In genomic region chr13:20902438-20903163, GRCh38 we compare ENCODE assay signal across 1 cellular context.
TF ChIP-seq lines count a peak whose summit lies in the region.

Gene XPO4 (minus strand): TSS chr13:20902746. CDS start chr13:20902738, 8 bp downstream.

TF ChIP-seq in K562, 482 proteins besides CTCF, POLR2A, EP300 and RAD21 (continued from another document):
- TF ChIP-seq GTF2E2 (tag; IDR thresholded peaks at IDR 0.05), result no peak
- TF ChIP-seq ETS1 (conservative IDR thresholded peaks at IDR 0.05; ENCODE audit: control insufficient read depth, low read depth, low read length), result peak; percentile 46; the same call in 1 of the 2 replicates
- TF ChIP-seq RBM25 (IDR thresholded peaks at IDR 0.05; ENCODE audit: low read depth, low read length, severe bottlenecking), result peak; percentile 56
- 0 out of 2 replicates have a peak, but pooled peaks have one; percentile 14 for TF ChIP-seq GABPB1 (CRISPR knock-in tag; IDR thresholded peaks at IDR 0.05)
- no peak for TF ChIP-seq MYBL2 (IDR thresholded peaks at IDR 0.05; ENCODE audit: low read depth)
- TF ChIP-seq MYBL2 (CRISPR knock-in tag; IDR thresholded peaks at IDR 0.05; ENCODE audit: borderline replicate concordance), result no peak
- no peak for TF ChIP-seq ZFP91 (CRISPR knock-in tag; IDR thresholded peaks at IDR 0.05)
- TF ChIP-seq ATF7 (IDR thresholded peaks at IDR 0.05), result peak; percentile 25; the same call in 1 of the 2 replicates
- no peak for TF ChIP-seq ZNF584 (CRISPR knock-in tag; IDR thresholded peaks at IDR 0.05; ENCODE audit: low read depth)
- no peak for TF ChIP-seq ZNF146 (CRISPR knock-in tag; IDR thresholded peaks at IDR 0.05; ENCODE audit: unreplicated experiment)
- no peak for TF ChIP-seq ILF3 (IDR thresholded peaks at IDR 0.05; ENCODE audit: borderline replicate concordance)
- TF ChIP-seq SIN3A (IDR thresholded peaks at IDR 0.05; ENCODE audit: borderline replicate concordance in 2 of 2, control insufficient read depth in 1 of 2, low read depth in 2 of 2, low read length in 2 of 2), result peak; percentile 22 to 46; a peak in 2 of 4 replicates
- peak; percentile 74 for TF ChIP-seq TAF1 (IDR thresholded peaks at IDR 0.05; ENCODE audit: control insufficient read depth, extremely low read depth, insufficient read depth, low read length, severe bottlenecking)
- 0 out of 2 replicates have a peak, but pooled peaks have one; percentile 29 for TF ChIP-seq NFRKB (IDR thresholded peaks at IDR 0.05; ENCODE audit: low read depth)
- peak; percentile 31; the same call in 1 of the 2 replicates for TF ChIP-seq MBD2 (IDR thresholded peaks at IDR 0.05; ENCODE audit: borderline replicate concordance, low read depth)
- TF ChIP-seq KDM2B (CRISPR knock-in tag; IDR thresholded peaks at IDR 0.05), result no peak
- no peak for TF ChIP-seq NR2C2 (CRISPR knock-in tag; IDR thresholded peaks at IDR 0.05)
- TF ChIP-seq NR2C2 (tag; IDR thresholded peaks at IDR 0.05), result peak; percentile 86
- TF ChIP-seq MTA1 (IDR thresholded peaks at IDR 0.05; ENCODE audit: borderline replicate concordance), result peak; percentile 82
- peak; percentile 98 for TF ChIP-seq SIN3B (IDR thresholded peaks at IDR 0.05; ENCODE audit: low read depth)
- no peak for TF ChIP-seq ZNF217 (CRISPR knock-in tag; IDR thresholded peaks at IDR 0.05)
- TF ChIP-seq BRD9 (IDR thresholded peaks at IDR 0.05; ENCODE audit: low read depth, partially characterized antibody), result no peak
- peak; percentile 92 for TF ChIP-seq CREB1 (IDR thresholded peaks at IDR 0.05)
- peak; percentile 76; the same call in 1 of the 2 replicates for TF ChIP-seq CREB1 (CRISPR knock-in tag; IDR thresholded peaks at IDR 0.05)
- peak; percentile 45; the same call in 1 of the 2 replicates for TF ChIP-seq ELF1 (tag; IDR thresholded peaks at IDR 0.05)
- peak; percentile 15; the same call in 1 of the 2 replicates for TF ChIP-seq VEZF1 (CRISPR knock-in tag; IDR thresholded peaks at IDR 0.05)
- peak; percentile 48 to 60; a peak in 2 of 4 replicates for TF ChIP-seq NONO (IDR thresholded peaks at IDR 0.05; ENCODE audit: low read depth in 2 of 2, low read length in 1 of 2)
- TF ChIP-seq CBX1 (IDR thresholded peaks at IDR 0.05; ENCODE audit: low read depth), result no peak
- peak; percentile 21 for TF ChIP-seq MEIS2 (IDR thresholded peaks at IDR 0.05; ENCODE audit: partially characterized antibody)
- peak in 1 of 2 experiments; percentile 49; a peak in 2 of 4 replicates for TF ChIP-seq HDAC1 (IDR thresholded peaks at IDR 0.05)
- no peak for TF ChIP-seq E2F5 (CRISPR knock-in tag; IDR thresholded peaks at IDR 0.05)
- peak; percentile 94 for TF ChIP-seq PHF20 (IDR thresholded peaks at IDR 0.05; ENCODE audit: partially characterized antibody)
- peak; percentile 64 for TF ChIP-seq SUPT5H (IDR thresholded peaks at IDR 0.05)
- no peak for TF ChIP-seq ATF1 (CRISPR knock-in tag; IDR thresholded peaks at IDR 0.05)
- peak; percentile 96 for TF ChIP-seq ATF1 (tag; IDR thresholded peaks at IDR 0.05)
- TF ChIP-seq TOE1 (IDR thresholded peaks at IDR 0.05; ENCODE audit: borderline replicate concordance), result no peak
- no peak for TF ChIP-seq TOE1 (CRISPR knock-in tag; IDR thresholded peaks at IDR 0.05; ENCODE audit: borderline replicate concordance, low read depth)
- TF ChIP-seq HNRNPH1 (optimal IDR thresholded peaks at IDR 0.05; ENCODE audit: low read depth, low read length), result no peak
- peak; percentile 74 to 95 (median 90) for TF ChIP-seq YY1 (IDR thresholded peaks at IDR 0.05; ENCODE audit: borderline replicate concordance in 1 of 3, control insufficient read depth in 1 of 3, extremely low read depth in 1 of 3, insufficient read depth in 3 of 3, insufficient read length in 1 of 3, insufficient replicate concordance in 2 of 3, low read depth in 1 of 3, low read length in 2 of 3)
- no peak for TF ChIP-seq E2F1 (CRISPR knock-in tag; IDR thresholded peaks at IDR 0.05)
